Comparison of ENCODE assay signal across 9 cellular contexts in the genomic region with DNA sequence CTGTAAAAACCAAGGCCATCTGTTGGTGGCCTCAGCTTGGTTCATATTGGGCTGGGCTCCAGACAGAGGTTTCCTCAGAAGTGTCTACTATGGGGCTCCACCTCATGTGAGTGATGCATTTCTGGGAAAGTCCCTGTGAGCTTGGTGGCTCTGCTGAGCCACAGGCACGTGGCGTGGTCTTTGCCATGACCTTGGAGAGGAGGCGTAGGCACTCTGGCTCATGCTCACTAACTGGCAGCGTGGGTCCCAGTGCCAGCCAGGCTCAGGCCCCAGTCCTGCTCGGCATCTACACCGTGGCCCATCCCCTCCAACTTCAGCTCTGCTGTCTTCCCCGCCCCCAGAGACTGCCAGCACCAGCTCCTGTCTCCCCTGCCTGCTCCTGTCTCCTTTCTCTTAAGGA. TPM values are rescaled to one million over a fixed set of nuclear protein-coding genes. Genes with fewer than 3 reads are reported as not detected.
DNase-seq lines count a peak whose midpoint lies in the region; TF ChIP-seq lines count a peak whose summit lies in the region.
"Had no signal": no experiment of that assay in that cellular context is flagged by ENCODE, and none has a peak within 500 bp of the region (broad histone marks: within the 10 kb centered on the region; RNA-seq: fewer than 3 reads in every experiment).

No MANE protein-coding gene starts in this region.

- H3K79me2 ChIP-seq in OCI-LY3 (ENCODE audit: low read length): no peaks in the 10 kb centered on the region

- in situ Hi-C loops in G401 (cut with HindIII; ENCODE audit: low sequenced_read_pairs): no loop called here

- H3K4me3 ChIP-seq in OCI-LY3 (ENCODE audit: low read length) (no peak overlapping the region), vagina (no peak overlapping the region)

- peak overlapping the region; percentile 35 for H3K4me2 ChIP-seq in OCI-LY3 (ENCODE audit: low read length)

- TF ChIP-seq POLR2A in vagina (IDR thresholded peaks at IDR 0.05): no peak

- DNase-seq in activated T-cell treated with anti-CD3 and anti-CD28 coated beads, Interleukin-2, amount 50 U/mL, for 1 hour: peak; percentile 34
- DNase-seq in kidney glomerular epithelial cell (lab: John Stamatoyannopoulos, UW): peak; percentile 3
- DNase-seq in stimulated activated CD8-positive, alpha-beta memory T cell treated with anti-CD3 and anti-CD28 coated beads, Interleukin-12 subunit alpha, Interleukin-12 subunit beta, amount 100 ng/mL, for 24 hours (ENCODE audit: extremely low read depth): peak; percentile 39
- no peak for DNase-seq in globus pallidus (ENCODE audit: low spot score)
- DNase-seq in G401 (ENCODE audit: low spot score): no peak
- DNase-seq in vagina (ENCODE audit: extremely low spot score in 2 of 2): no peak
- no peak for DNase-seq in NCI-H524 treated with DMSO at 0.1 percent for 48 hours (lab: John Stamatoyannopoulos, UW)
- DNase-seq: HCEC 1CT had no signal

- peak overlapping the region; percentile 14; the same call in 1 of the 2 replicates for H3K9ac ChIP-seq in OCI-LY3 (ENCODE audit: low read length)

- no peaks in the 10 kb centered on the region for H4K20me1 ChIP-seq in OCI-LY3 (ENCODE audit: insufficient read depth, low read length)

- intact Hi-C loops in vagina (cut with DNase I): no loop called here

- H3K27ac ChIP-seq in OCI-LY3 (ENCODE audit: low read length) (no peak overlapping the region), vagina (no peak overlapping the region)

- H2AFZ ChIP-seq in OCI-LY3 (ENCODE audit: low read depth, low read length): peak overlapping the region; percentile 51

- H3K27me3 ChIP-seq in OCI-LY3 (ENCODE audit: low read depth, low read length) (no peaks in the 10 kb centered on the region), vagina (no peaks in the 10 kb centered on the region)

- H3K9me3 ChIP-seq in OCI-LY3 (ENCODE audit: insufficient read depth, low read length) (no peaks in the 10 kb centered on the region), vagina (no peaks in the 10 kb centered on the region)

- H3K4me1 ChIP-seq in OCI-LY3 (ENCODE audit: low read length) (peaks cover 13% of the 10 kb centered on the region), vagina (no peaks in the 10 kb centered on the region)

- TF ChIP-seq CTCF in OCI-LY3 (IDR thresholded peaks at IDR 0.05; ENCODE audit: low read depth, low read length) (no peak), vagina (IDR thresholded peaks at IDR 0.05) (no peak)

- H3K36me3 ChIP-seq in OCI-LY3 (replicated peaks; ENCODE audit: low read depth, low read length): no peaks in the 10 kb centered on the region
- no peaks in the 10 kb centered on the region for H3K36me3 ChIP-seq in vagina

RNA-seq across cellular contexts. Expression of a gene that starts 10.6 kb away (rescaled TPM):
- not detected in 2 replicates for total RNA-seq in G401 (2014; rRNA removed; shearing (Covaris generic))
- 2.5 TPM for total RNA-seq in vagina

RNA-seq across cellular contexts. Expression of a gene that starts 13.3 kb away (rescaled TPM):
- total RNA-seq in G401 (2014; rRNA removed; shearing (Covaris generic)): 5.3 TPM in 1 of 2 replicates, not detected in the other
- 9.6 TPM for total RNA-seq in vagina

RNA-seq across cellular contexts. Expression of a gene that starts 18.5 kb away (rescaled TPM):
- 89.3 and 91.6 TPM in 2 replicates for total RNA-seq in G401 (2014; rRNA removed; shearing (Covaris generic))
- 47.1 TPM for total RNA-seq in vagina

Comparison
In these comparisons a context has a peak if more than half of its experiments do, and no peak if none do; other contexts are left out.
1. DNase-seq: peak in activated T-cell treated with anti-CD3 and anti-CD28 coated beads, Interleukin-2, amount 50 U/mL, for 1 hour (single experiment), kidney glomerular epithelial cell (single experiment) and stimulated activated CD8-positive, alpha-beta memory T cell treated with anti-CD3 and anti-CD28 coated beads, Interleukin-12 subunit alpha, Interleukin-12 subunit beta, amount 100 ng/mL, for 24 hours (single experiment); none in globus pallidus (single experiment), G401 (single experiment), vagina (0 of 2) and NCI-H524 treated with DMSO at 0.1 percent for 48 hours (single experiment).